12 cellular contexts compared by ENCODE assay signal in genomic region chr9:35002623-35003022, GRCh38.
"Had no signal": no experiment of that assay in that cellular context is flagged by ENCODE, and none has a peak within 500 bp of the region (broad histone marks: within the 10 kb centered on the region; RNA-seq: fewer than 3 reads in every experiment).

No MANE protein-coding gene starts in this region.

- H3K27me3 ChIP-seq: body of pancreas, sigmoid colon had no signal

- H3K9me3 ChIP-seq: body of pancreas, psoas muscle, sigmoid colon, thoracic aorta had no signal

- ATAC-seq: body of pancreas, psoas muscle had no signal

- H3K27ac ChIP-seq: body of pancreas, psoas muscle, sigmoid colon, thoracic aorta had no signal

- H3K4me3 ChIP-seq: body of pancreas, psoas muscle, sigmoid colon, thoracic aorta had no signal

- H3K4me1 ChIP-seq: body of pancreas had no signal

- DNase-seq: activated CD4-positive, CD25-positive, alpha-beta regulatory T cell treated with anti-CD3 and anti-CD28 coated beads, Interleukin-2, amount 50 U/mL, for 72 hours; amniotic stem cell; body of pancreas; central memory CD4-positive, alpha-beta T cell; erythroblast; glutamatergic neuron; mammary epithelial cell; psoas muscle; sigmoid colon; stimulated activated naive CD8-positive, alpha-beta T cell treated with anti-CD3 and anti-CD28 coated beads, Interleukin-15, amount 100 ng/mL, for 72 hours; T-helper 9 cell had no signal
